In the genomic region with DNA sequence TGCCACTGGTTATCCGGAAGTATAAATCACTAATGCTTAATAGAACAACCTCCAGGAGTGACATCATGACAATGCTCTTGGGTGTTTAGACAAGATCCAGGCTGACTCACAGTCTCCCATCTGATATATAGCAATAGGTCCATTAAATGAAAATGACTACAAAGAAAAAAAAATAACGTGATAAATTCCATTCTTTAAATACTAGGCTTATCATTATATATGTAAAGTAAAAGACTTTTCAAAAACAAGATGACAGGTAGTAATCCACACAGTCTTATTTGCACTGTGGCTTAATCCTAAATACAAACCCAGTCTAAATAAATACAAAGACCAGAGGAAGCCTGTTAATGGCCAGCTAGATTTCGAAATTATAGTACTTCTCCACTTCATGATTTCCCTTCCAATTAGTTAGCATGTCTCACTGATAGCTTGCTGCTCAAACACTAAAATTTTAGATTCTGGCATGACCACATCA, we compare ENCODE assay signal across 13 cellular contexts.
DNase-seq lines count a peak whose midpoint lies in the region; ATAC-seq lines count a peak whose summit lies in the region.
"Had no signal": no experiment of that assay in that cellular context is flagged by ENCODE, and none has a peak within 500 bp of the region (broad histone marks: within the 10 kb centered on the region; RNA-seq: fewer than 3 reads in every experiment).

No MANE protein-coding gene starts in this region.

- H3K4me3 ChIP-seq in skeletal muscle cell (ENCODE audit: low read depth, low read length), result no peak overlapping the region
- H3K4me3 ChIP-seq: upper lobe of right lung had no signal

- ATAC-seq in stimulated activated memory B cell treated with anti-CD40 and anti-IgM and Interleukin-4, amounts not matched to agents 10 μg/mL and 1 μg/mL and 100 μg/mL, for 72 hours, result no peak
- ATAC-seq: activated CD4-positive, alpha-beta T cell treated with anti-CD3 and anti-CD28 coated beads for 36 hours; natural killer cell; upper lobe of right lung had no signal

- H3K9me3 Mint-ChIP-seq in stimulated activated memory B cell treated with anti-CD40 and anti-IgM and Interleukin-4, amounts not matched to agents 10 μg/mL and 1 μg/mL and 100 μg/mL, for 72 hours, result peaks cover 3% of the 10 kb centered on the region
- H3K9me3 Mint-ChIP-seq: natural killer cell had no signal

- H3K36me3 Mint-ChIP-seq in stimulated activated memory B cell treated with anti-CD40 and anti-IgM and Interleukin-4, amounts not matched to agents 10 μg/mL and 1 μg/mL and 100 μg/mL, for 72 hours, result peaks cover 14% of the 10 kb centered on the region
- H3K36me3 Mint-ChIP-seq: natural killer cell had no signal

- peaks cover 23% of the 10 kb centered on the region for H3K4me1 Mint-ChIP-seq in stimulated activated memory B cell treated with anti-CD40 and anti-IgM and Interleukin-4, amounts not matched to agents 10 μg/mL and 1 μg/mL and 100 μg/mL, for 72 hours
- H3K4me1 Mint-ChIP-seq: activated CD4-positive, alpha-beta T cell treated with anti-CD3 and anti-CD28 coated beads for 36 hours; natural killer cell had no signal

- no peak overlapping the region for H3K27ac Mint-ChIP-seq in stimulated activated memory B cell treated with anti-CD40 and anti-IgM and Interleukin-4, amounts not matched to agents 10 μg/mL and 1 μg/mL and 100 μg/mL, for 72 hours
- H3K27ac Mint-ChIP-seq: activated CD4-positive, alpha-beta T cell treated with anti-CD3 and anti-CD28 coated beads for 36 hours; natural killer cell had no signal

- no peak overlapping the region for H3K4me3 Mint-ChIP-seq in stimulated activated memory B cell treated with anti-CD40 and anti-IgM and Interleukin-4, amounts not matched to agents 10 μg/mL and 1 μg/mL and 100 μg/mL, for 72 hours
- H3K4me3 Mint-ChIP-seq: activated CD4-positive, alpha-beta T cell treated with anti-CD3 and anti-CD28 coated beads for 36 hours; natural killer cell had no signal

- DNase-seq in NCI-H2196 (lab: John Stamatoyannopoulos, UW; ENCODE audit: unreplicated experiment) (peak; percentile 24), NCI-H2196 treated with DMSO at 0.1 percent for 48 hours (lab: John Stamatoyannopoulos, UW; ENCODE audit: unreplicated experiment) (no peak), NCI-H2081 (lab: John Stamatoyannopoulos, UW) (peak; percentile 30 to 85), dermis blood vessel endothelial cell (peak; percentile 86), skeletal muscle cell (ENCODE audit: low read depth) (peak; percentile 72), GDM1 (lab: John Stamatoyannopoulos, UW) (no peak), NCI-H2107 treated with DMSO at 0.1 percent for 48 hours (lab: John Stamatoyannopoulos, UW; ENCODE audit: unreplicated experiment) (no peak)
- DNase-seq: activated CD4-positive, alpha-beta T cell treated with anti-CD3 and anti-CD28 coated beads for 36 hours; amniotic stem cell; GOT3; natural killer cell; upper lobe of right lung had no signal

- H3K27me3 Mint-ChIP-seq in stimulated activated memory B cell treated with anti-CD40 and anti-IgM and Interleukin-4, amounts not matched to agents 10 μg/mL and 1 μg/mL and 100 μg/mL, for 72 hours, result no peaks in the 10 kb centered on the region
- H3K27me3 Mint-ChIP-seq: activated CD4-positive, alpha-beta T cell treated with anti-CD3 and anti-CD28 coated beads for 36 hours had no signal

Comparison
In these comparisons a context has a peak if more than half of its experiments do, and no peak if none do; other contexts are left out.
1. DNase-seq: peak in NCI-H2196 (single experiment), NCI-H2081 (2 of 2), dermis blood vessel endothelial cell (single experiment) and skeletal muscle cell (single experiment); none in NCI-H2196 treated with DMSO at 0.1 percent for 48 hours (single experiment), GDM1 (single experiment) and NCI-H2107 treated with DMSO at 0.1 percent for 48 hours (single experiment).